8 cellular contexts compared by ENCODE assay signal in the genomic region with DNA sequence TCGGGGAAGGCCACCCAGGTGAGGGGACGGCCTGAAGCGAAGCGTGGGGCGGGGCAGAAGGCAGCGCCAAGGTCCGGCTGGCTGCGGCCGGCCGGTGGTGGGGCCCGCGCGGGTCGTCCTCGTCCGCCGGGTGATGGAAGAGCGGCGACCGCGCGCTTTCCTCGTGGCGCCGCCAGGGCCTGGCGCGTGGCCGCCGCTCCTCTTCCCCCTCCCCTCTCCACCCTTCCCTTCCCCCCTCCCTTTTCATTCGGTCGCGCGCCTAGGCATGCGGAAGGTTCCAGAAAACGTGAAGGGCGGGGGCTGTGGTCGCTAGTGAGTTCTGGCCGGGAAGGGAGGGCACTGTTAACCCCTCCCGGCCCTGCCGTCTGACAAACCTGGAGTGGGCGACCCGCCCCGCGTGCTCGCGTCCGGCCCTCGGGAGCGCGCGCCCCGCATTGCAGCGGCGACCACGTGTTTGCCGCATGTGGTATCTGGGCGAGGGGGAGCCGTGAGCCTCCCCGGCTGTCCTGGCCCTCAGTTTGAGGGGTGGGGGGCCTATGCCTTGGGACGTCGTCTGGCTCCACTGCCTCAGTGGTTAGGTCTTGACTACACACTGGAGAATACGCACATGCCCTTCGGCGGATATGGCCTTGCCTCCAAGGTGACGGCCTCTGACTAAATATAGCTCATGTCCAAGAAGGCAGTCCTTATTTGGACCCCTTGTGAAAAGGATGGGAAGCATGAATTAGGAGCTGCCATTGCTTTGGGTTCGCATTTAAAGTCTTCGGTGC.
A peak's percentile ranks its signal among the peaks of the same experiment; 100 is the strongest.
DNase-seq lines count a peak whose midpoint lies in the region; ATAC-seq lines count a peak whose summit lies in the region.

No MANE protein-coding gene starts in this region.

- peak overlapping the region; percentile 99 for H3K9ac ChIP-seq in HUES6 (ENCODE audit: low read length)

- peak overlapping the region; percentile 97 for H3K27ac Mint-ChIP-seq in T-helper 2 cell treated with Interferon-gamma antibody and Interleukin-4, amounts not matched to agents 5 μg/mL and 100 μg/mL, for 36 hours

- peaks cover 50% of the 10 kb centered on the region for H3K36me3 Mint-ChIP-seq in T-helper 2 cell treated with Interferon-gamma antibody and Interleukin-4, amounts not matched to agents 5 μg/mL and 100 μg/mL, for 36 hours (ENCODE audit: low read depth)

- H3K27me3 ChIP-seq in HUES6 (ENCODE audit: control insufficient read depth, insufficient read depth, low read length), result no peaks in the 10 kb centered on the region
- H3K27me3 ChIP-seq in iPS DF 6.9 (ENCODE audit: control insufficient read depth, insufficient read depth, low read length), result no peaks in the 10 kb centered on the region

- peak overlapping the region; percentile 96 for H3K4me3 Mint-ChIP-seq in T-helper 2 cell treated with Interferon-gamma antibody and Interleukin-4, amounts not matched to agents 5 μg/mL and 100 μg/mL, for 36 hours

- peaks cover 54% of the 10 kb centered on the region for H3K36me3 ChIP-seq in HUES6 (ENCODE audit: control insufficient read depth, insufficient read depth, low read length)
- H3K36me3 ChIP-seq in iPS DF 6.9 (ENCODE audit: control insufficient read depth, insufficient read depth, low read length), result peaks cover 25% of the 10 kb centered on the region

- H3K9me3 ChIP-seq in HUES6 (ENCODE audit: control insufficient read depth, insufficient read depth, low read depth, low read length), result no peaks in the 10 kb centered on the region
- H3K9me3 ChIP-seq in iPS DF 6.9 (ENCODE audit: control insufficient read depth, insufficient read depth, low read length), result no peaks in the 10 kb centered on the region

- ATAC-seq in GM21381 (IDR thresholded peaks at IDR 0.05; ENCODE audit: unreplicated experiment), result peak; percentile 34

- no CpG with 5 or more reads among the region's 67 CpGs for WGBS in iPS DF 6.9 (ENCODE audit: insufficient coverage, insufficient read length)

- H3K9me3 Mint-ChIP-seq in T-helper 2 cell treated with Interferon-gamma antibody and Interleukin-4, amounts not matched to agents 5 μg/mL and 100 μg/mL, for 36 hours, result no peaks in the 10 kb centered on the region

- H3K4me1 ChIP-seq in HUES6 (ENCODE audit: control insufficient read depth, insufficient read depth, low read length), result peaks cover 18% of the 10 kb centered on the region
- H3K4me1 ChIP-seq in iPS DF 6.9 (ENCODE audit: control insufficient read depth, insufficient read depth, low read length), result no peaks in the 10 kb centered on the region

- peaks cover 48% of the 10 kb centered on the region for H3K4me1 Mint-ChIP-seq in T-helper 2 cell treated with Interferon-gamma antibody and Interleukin-4, amounts not matched to agents 5 μg/mL and 100 μg/mL, for 36 hours (ENCODE audit: low read depth)

- no peaks in the 10 kb centered on the region for H3K27me3 Mint-ChIP-seq in T-helper 2 cell treated with Interferon-gamma antibody and Interleukin-4, amounts not matched to agents 5 μg/mL and 100 μg/mL, for 36 hours (ENCODE audit: low read depth)

- H3K4me3 ChIP-seq in HUES6 (ENCODE audit: low read depth, low read length) (peak overlapping the region; percentile 100), iPS DF 6.9 (ENCODE audit: low read length) (peak overlapping the region; percentile 96), skeletal muscle cell (ENCODE audit: low read depth, low read length) (peak overlapping the region; percentile 83)

- H3K27ac ChIP-seq in HUES6 (ENCODE audit: low read depth, low read length), result peak overlapping the region; percentile 100
- H3K27ac ChIP-seq in iPS DF 6.9 (ENCODE audit: low read length), result no peak overlapping the region

- DNase-seq in D341Med (ENCODE audit: low spot score) (peak; percentile 75), astrocyte of the hippocampus (ENCODE audit: low read depth, low spot score) (peak; percentile 84), iPS DF 6.9 (ENCODE audit: low read depth, low spot score) (no peak), skeletal muscle cell (ENCODE audit: low read depth) (no peak), epidermal melanocyte (ENCODE audit: insufficient read length, low spot score) (no peak)
- peak; percentile 78 for DNase-seq in T-helper 2 cell treated with Interferon-gamma antibody and Interleukin-4, amounts not matched to agents 5 μg/mL and 100 μg/mL, for 36 hours (ENCODE audit: low spot score)

Comparison
In these comparisons a context has a peak if more than half of its experiments do, and no peak if none do; other contexts are left out.
1. DNase-seq: peak in D341Med (single experiment), T-helper 2 cell treated with Interferon-gamma antibody and Interleukin-4, amounts not matched to agents 5 μg/mL and 100 μg/mL, for 36 hours (single experiment) and astrocyte of the hippocampus (single experiment); none in iPS DF 6.9 (single experiment), skeletal muscle cell (single experiment) and epidermal melanocyte (single experiment).
2. Peak in every context shown above with its lines, with median percentiles within 50 percentile points of each other: H3K4me3 ChIP-seq.